In genomic region chr6:22830463-22830862, GRCh38 we compare ENCODE assay signal across 1 cellular context.
TF ChIP-seq lines count a peak whose summit lies in the region.

No MANE protein-coding gene starts in this region.

TF ChIP-seq in IMR-90, 13 proteins besides CTCF, POLR2A, EP300 and RAD21 (continued from another document):
- TF ChIP-seq MAFK (IDR thresholded peaks at IDR 0.05; ENCODE audit: low read depth, low read length), result no peak
- no peak for TF ChIP-seq MXI1 (IDR thresholded peaks at IDR 0.05; ENCODE audit: borderline replicate concordance, low read depth, low read length)
